In the genomic region with DNA sequence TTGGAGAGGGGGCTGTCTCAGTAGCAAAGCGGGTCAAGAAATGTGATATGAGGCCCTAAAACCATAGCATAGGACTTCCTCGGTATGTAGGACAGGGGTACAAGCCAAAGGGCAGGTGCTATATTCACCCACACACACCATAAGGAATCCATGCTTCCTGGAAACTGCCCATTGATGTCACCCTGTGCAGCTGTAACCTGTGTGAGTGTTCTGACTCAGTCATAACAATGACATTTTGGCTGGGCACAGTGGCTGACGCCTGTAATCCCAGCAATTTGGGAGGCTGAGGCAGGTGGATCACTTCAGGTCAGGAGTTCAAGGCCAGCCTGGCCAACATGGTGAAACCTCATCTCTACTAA, we compare ENCODE assay signal across 1 cellular context.
TF ChIP-seq lines count a peak whose summit lies in the region.

No MANE protein-coding gene starts in this region.

TF ChIP-seq in HEK293, 187 proteins besides CTCF, POLR2A, EP300 and RAD21:
- TF ChIP-seq, protein P1, sequence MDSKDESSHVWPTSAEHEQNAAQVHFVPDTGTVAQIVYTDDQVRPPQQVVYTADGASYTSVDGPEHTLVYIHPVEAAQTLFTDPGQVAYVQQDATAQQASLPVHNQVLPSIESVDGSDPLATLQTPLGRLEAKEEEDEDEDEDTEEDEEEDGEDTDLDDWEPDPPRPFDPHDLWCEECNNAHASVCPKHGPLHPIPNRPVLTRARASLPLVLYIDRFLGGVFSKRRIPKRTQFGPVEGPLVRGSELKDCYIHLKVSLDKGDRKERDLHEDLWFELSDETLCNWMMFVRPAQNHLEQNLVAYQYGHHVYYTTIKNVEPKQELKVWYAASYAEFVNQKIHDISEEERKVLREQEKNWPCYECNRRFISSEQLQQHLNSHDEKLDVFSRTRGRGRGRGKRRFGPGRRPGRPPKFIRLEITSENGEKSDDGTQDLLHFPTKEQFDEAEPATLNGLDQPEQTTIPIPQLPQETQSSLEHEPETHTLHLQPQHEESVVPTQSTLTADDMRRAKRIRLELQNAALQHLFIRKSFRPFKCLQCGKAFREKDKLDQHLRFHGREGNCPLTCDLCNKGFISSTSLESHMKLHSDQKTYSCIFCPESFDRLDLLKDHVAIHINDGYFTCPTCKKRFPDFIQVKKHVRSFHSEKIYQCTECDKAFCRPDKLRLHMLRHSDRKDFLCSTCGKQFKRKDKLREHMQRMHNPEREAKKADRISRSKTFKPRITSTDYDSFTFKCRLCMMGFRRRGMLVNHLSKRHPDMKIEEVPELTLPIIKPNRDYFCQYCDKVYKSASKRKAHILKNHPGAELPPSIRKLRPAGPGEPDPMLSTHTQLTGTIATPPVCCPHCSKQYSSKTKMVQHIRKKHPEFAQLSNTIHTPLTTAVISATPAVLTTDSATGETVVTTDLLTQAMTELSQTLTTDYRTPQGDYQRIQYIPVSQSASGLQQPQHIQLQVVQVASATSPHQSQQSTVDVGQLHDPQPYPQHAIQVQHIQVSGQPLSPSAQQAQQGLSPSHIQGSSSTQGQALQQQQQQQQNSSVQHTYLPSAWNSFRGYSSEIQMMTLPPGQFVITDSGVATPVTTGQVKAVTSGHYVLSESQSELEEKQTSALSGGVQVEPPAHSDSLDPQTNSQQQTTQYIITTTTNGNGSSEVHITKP (tag by site-specific recombination; IDR thresholded peaks at IDR 0.05): 0 out of 2 replicates have a peak, but pooled peaks have one; percentile 27
